Comparison of ENCODE assay signal across 13 cellular contexts in the genomic region with DNA sequence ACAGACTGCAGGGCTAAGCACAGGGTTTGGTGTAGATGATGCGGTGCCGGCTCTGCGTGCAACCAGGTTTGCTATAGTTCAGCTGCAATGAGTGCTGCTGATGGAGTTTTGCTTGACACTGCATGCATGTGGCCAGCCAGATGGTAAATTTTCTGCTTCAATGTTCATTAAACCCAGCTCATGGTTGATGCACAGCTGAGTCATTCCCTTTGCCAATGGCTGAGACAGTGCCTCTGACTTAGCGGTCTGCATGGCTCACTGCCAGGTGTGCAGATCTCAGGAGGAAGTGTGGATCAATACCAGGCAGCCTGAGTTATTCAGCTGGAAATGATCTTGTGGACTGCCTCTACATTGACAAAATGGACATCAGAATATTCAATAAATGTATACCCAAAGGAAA.
DNase-seq lines count a peak whose midpoint lies in the region; ATAC-seq and TF ChIP-seq lines count a peak whose summit lies in the region.
"Had no signal": no experiment of that assay in that cellular context is flagged by ENCODE, and none has a peak within 500 bp of the region (broad histone marks: within the 10 kb centered on the region; RNA-seq: fewer than 3 reads in every experiment).

No MANE protein-coding gene starts in this region.

- H3K27ac Mint-ChIP-seq in Calu3 (ENCODE audit: unreplicated experiment), result peak overlapping the region; percentile 63
- H3K27ac Mint-ChIP-seq: activated B cell treated with CpG ODN at 0.5 μM for 24 hours; CD4-positive, CD25-positive, alpha-beta regulatory T cell; naive B cell had no signal

- H3K27me3 Mint-ChIP-seq in Calu3 (ENCODE audit: unreplicated experiment), result no peaks in the 10 kb centered on the region
- H3K27me3 Mint-ChIP-seq: activated B cell treated with CpG ODN at 0.5 μM for 24 hours; CD4-positive, CD25-positive, alpha-beta regulatory T cell; naive B cell had no signal

- BruUV-seq in Calu3 (replicated peaks; lab: Mats Ljungman, UMichigan), result no TSS peak

- ATAC-seq in HG02610 (IDR thresholded peaks at IDR 0.05; ENCODE audit: unreplicated experiment) (peak; percentile 62), left ventricle myocardium superior (no peak)
- ATAC-seq: gastroesophageal sphincter had no signal

- DNase-seq in Calu3 (peak; percentile 86), NCI-H2171 (lab: John Stamatoyannopoulos, UW) (peak; percentile 93), fibroblast of peridontal ligament (ENCODE audit: extremely low read depth) (peak; percentile 55), HEK293T (ENCODE audit: extremely low spot score) (no peak), NCI-H146 treated with DMSO at 0.1 percent for 48 hours (lab: John Stamatoyannopoulos, UW; ENCODE audit: unreplicated experiment) (no peak), HuH-7.5 (ENCODE audit: low spot score) (no peak), left ventricle myocardium superior (no peak)
- DNase-seq: activated B cell treated with CpG ODN at 0.5 μM for 24 hours; CD4-positive, CD25-positive, alpha-beta regulatory T cell; naive B cell; NK-92 treated with Interleukin-12 subunit alpha and Interleukin-12 subunit beta, amount 100 ng/mL, for 24 hours had no signal

- TF ChIP-seq CTCF in Calu3 (IDR thresholded peaks at IDR 0.05; ENCODE audit: unreplicated experiment), result no peak

- no peak overlapping the region for H3K4me3 Mint-ChIP-seq in Calu3 (ENCODE audit: low read depth, unreplicated experiment)
- H3K4me3 Mint-ChIP-seq: activated B cell treated with CpG ODN at 0.5 μM for 24 hours; CD4-positive, CD25-positive, alpha-beta regulatory T cell; naive B cell had no signal

- CTCF ChIA-PET in Calu3 (lab: Charles Lee), result interaction anchor here (1.0 to 1.1 kb wide), 3 partner anchors 110 to 200 kb away, joined by 3 to 6 read pairs (median 3); no protein-coding TSS in a partner anchor
- CTCF ChIA-PET in HEK293T (lab: Yijun Ruan, JAX), result no interaction called here

- H3K9me3 Mint-ChIP-seq in Calu3 (ENCODE audit: low read depth, unreplicated experiment), result no peaks in the 10 kb centered on the region
- H3K9me3 Mint-ChIP-seq: activated B cell treated with CpG ODN at 0.5 μM for 24 hours had no signal

- H3K36me3 Mint-ChIP-seq in Calu3 (ENCODE audit: insufficient read depth, unreplicated experiment), result no peaks in the 10 kb centered on the region
- H3K36me3 Mint-ChIP-seq: CD4-positive, CD25-positive, alpha-beta regulatory T cell; naive B cell had no signal

- H3K4me1 Mint-ChIP-seq in Calu3 (ENCODE audit: low read depth, unreplicated experiment), result peaks cover 42% of the 10 kb centered on the region
- H3K4me1 Mint-ChIP-seq: activated B cell treated with CpG ODN at 0.5 μM for 24 hours; CD4-positive, CD25-positive, alpha-beta regulatory T cell; naive B cell had no signal

- intact Hi-C loops in Calu3 (cut with micrococcal nuclease; ENCODE audit: unreplicated experiment), result loop anchor here (2.0 to 10.0 kb wide), 2 partner anchors 199 to 341 kb away; no protein-coding TSS in a partner anchor
- intact Hi-C loops in left ventricle myocardium superior (cut with micrococcal nuclease), result no loop called here

- POLR2A ChIA-PET in HEK293T (lab: Yijun Ruan, JAX), result no interaction called here

TF ChIP-seq in HEK293T, 16 proteins besides CTCF, POLR2A, EP300 and RAD21:
- TF ChIP-seq, protein P1, sequence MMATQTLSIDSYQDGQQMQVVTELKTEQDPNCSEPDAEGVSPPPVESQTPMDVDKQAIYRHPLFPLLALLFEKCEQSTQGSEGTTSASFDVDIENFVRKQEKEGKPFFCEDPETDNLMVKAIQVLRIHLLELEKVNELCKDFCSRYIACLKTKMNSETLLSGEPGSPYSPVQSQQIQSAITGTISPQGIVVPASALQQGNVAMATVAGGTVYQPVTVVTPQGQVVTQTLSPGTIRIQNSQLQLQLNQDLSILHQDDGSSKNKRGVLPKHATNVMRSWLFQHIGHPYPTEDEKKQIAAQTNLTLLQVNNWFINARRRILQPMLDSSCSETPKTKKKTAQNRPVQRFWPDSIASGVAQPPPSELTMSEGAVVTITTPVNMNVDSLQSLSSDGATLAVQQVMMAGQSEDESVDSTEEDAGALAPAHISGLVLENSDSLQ (IDR thresholded peaks at IDR 0.05), result no peak
- TF ChIP-seq ARNT (IDR thresholded peaks at IDR 0.05), result no peak
- TF ChIP-seq SP1 (IDR thresholded peaks at IDR 0.05), result no peak
- TF ChIP-seq ELF4 (IDR thresholded peaks at IDR 0.05), result no peak
TF ChIP-seq in HEK293T: peak in this region for 0.

Comparison
In these comparisons a context has a peak if more than half of its experiments do, and no peak if none do; other contexts are left out.
1. DNase-seq: peak in Calu3 (single experiment), NCI-H2171 (single experiment) and fibroblast of peridontal ligament (single experiment); none in HEK293T (single experiment), NCI-H146 treated with DMSO at 0.1 percent for 48 hours (single experiment), HuH-7.5 (single experiment) and left ventricle myocardium superior (single experiment).